Comparison of ENCODE assay signal across 8 cellular contexts in the genomic region with DNA sequence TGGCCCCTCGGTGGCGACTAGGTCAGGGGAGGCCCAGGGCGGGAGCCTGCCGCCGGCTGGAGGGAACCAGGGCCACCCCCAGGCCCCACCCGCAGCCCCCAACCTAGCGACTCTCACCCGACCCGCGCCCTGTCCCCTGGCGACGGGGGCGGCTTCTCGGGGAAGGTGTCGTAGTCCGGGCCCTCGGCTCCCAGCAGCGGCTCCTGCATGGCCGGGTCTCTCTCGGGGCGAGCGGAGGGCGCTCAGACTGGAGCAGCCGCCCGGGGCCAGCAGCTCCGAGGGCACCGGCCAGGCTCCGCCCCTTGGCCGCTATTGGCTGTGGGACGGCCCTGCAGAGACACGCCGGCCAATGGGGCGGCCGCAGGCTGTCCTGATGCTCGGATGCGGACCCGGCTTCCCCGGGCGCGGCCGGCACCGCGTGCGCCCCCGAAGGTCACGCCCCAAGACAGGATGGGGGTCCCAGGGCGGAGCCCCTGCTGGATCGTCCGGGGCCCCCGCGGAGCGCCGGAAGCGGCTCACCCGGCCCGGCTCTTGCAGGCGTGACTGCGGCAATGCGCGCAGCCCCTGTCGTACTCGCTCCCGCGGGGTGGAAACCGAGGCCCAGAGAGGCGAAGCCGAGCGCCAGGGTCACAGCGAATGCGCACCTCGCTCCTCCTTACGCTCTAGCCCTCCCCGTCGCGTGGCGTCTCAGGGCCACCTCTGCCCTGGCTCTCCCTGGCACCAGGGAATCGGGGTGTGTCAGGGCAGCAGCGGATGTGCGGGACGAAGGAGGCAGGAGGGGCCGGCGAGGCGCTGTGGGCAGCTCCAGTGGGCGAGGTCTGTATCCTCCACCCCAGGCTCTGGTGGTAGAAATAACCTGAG. TPM values are rescaled to one million over a fixed set of nuclear protein-coding genes. Genes with fewer than 3 reads are reported as not detected.
A peak's percentile ranks its signal among the peaks of the same experiment; 100 is the strongest.
DNase-seq lines count a peak whose midpoint lies in the region; ATAC-seq and TF ChIP-seq lines count a peak whose summit lies in the region.

A gene with protein sequence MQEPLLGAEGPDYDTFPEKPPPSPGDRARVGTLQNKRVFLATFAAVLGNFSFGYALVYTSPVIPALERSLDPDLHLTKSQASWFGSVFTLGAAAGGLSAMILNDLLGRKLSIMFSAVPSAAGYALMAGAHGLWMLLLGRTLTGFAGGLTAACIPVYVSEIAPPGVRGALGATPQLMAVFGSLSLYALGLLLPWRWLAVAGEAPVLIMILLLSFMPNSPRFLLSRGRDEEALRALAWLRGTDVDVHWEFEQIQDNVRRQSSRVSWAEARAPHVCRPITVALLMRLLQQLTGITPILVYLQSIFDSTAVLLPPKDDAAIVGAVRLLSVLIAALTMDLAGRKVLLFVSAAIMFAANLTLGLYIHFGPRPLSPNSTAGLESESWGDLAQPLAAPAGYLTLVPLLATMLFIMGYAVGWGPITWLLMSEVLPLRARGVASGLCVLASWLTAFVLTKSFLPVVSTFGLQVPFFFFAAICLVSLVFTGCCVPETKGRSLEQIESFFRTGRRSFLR (minus strand): TSS at position 249 of the 861 bp plus-strand sequence. CDS start 40 bp downstream, at position 209.

- peak within 1 kb of the TSS; percentile 42 to 89 (median 76) for H3K27ac ChIP-seq in spleen

- H3K27me3 ChIP-seq in spleen (replicated peaks in 1 of 7), result peaks cover 0 to 10% (median 0%) of the 10 kb centered on the region in 7 donors

- DNase-seq in ACHN (peak; percentile 82), NCI-H2171 treated with DMSO at 0.1 percent for 48 hours (lab: John Stamatoyannopoulos, UW) (peak; percentile 92), iris pigment epithelial cell (ENCODE audit: low read depth) (peak; percentile 83), spleen (peak; percentile 98)
- peak; percentile 63 for DNase-seq in activated CD4-positive, CD25-positive, alpha-beta regulatory T cell treated with anti-CD3 and anti-CD28 coated beads, Interleukin-2, amount 50 U/mL, for 16 hours (ENCODE audit: low read depth, low spot score)
- DNase-seq in central memory CD4-positive, alpha-beta T cell, result peak; percentile 75

- no peak for TF ChIP-seq POLR2A in spleen (IDR thresholded peaks at IDR 0.05)

- in situ Hi-C loops in ACHN (cut with HindIII; ENCODE audit: low pct_ligation_motif_present, low pct_unique_long_range_greater_than_20kb, low sequenced_read_pairs), result no loop called here

- no peaks in the 10 kb centered on the region for H3K9me3 ChIP-seq in spleen

- H3K4me1 ChIP-seq in spleen, result peaks cover 13 to 60% (median 48%) of the 10 kb centered on the region in 6 donors

- H3K4me3 ChIP-seq in spleen, result peak within 1 kb of the TSS; percentile 58 to 86 (median 68)

- 0 to 1% (median 1%) methylated on average over 40 to 84 of the region's 84 CpGs for WGBS in spleen, 5 donors

- peaks cover 0 to 31% (median 19%) of the 10 kb centered on the region in 6 donors for H3K36me3 ChIP-seq in spleen

- intact Hi-C loops in spleen (cut with DNase I; ENCODE audit: low total_unique reads), result no loop called here

- peak; percentile 90 for ATAC-seq in GM18867 (IDR thresholded peaks at IDR 0.05; ENCODE audit: unreplicated experiment)
- ATAC-seq in HG03066 (IDR thresholded peaks at IDR 0.05; ENCODE audit: low read depth, unreplicated experiment), result peak; percentile 85

- no peak for TF ChIP-seq CTCF in spleen (IDR thresholded peaks at IDR 0.05 in 8 of 11, conservative IDR thresholded peaks at IDR 0.05 in 3 of 11)

RNA-seq across cellular contexts. Expression of the gene that starts here (rescaled TPM):
- 10 to 100 TPM; 15.4 to 28.7 (median 20.9) TPM for total RNA-seq in spleen
- 10 to 100 TPM; 15.4 to 35.0 (median 32.8) TPM for polyA plus RNA-seq in spleen

Comparison
In these comparisons a context has a peak if more than half of its experiments do, and no peak if none do; other contexts are left out.
1. Peak in every context shown above with its lines: DNase-seq, ATAC-seq, H3K4me3 ChIP-seq and H3K27ac ChIP-seq.